Comparison of ENCODE assay signal across 8 cellular contexts in the genomic region with DNA sequence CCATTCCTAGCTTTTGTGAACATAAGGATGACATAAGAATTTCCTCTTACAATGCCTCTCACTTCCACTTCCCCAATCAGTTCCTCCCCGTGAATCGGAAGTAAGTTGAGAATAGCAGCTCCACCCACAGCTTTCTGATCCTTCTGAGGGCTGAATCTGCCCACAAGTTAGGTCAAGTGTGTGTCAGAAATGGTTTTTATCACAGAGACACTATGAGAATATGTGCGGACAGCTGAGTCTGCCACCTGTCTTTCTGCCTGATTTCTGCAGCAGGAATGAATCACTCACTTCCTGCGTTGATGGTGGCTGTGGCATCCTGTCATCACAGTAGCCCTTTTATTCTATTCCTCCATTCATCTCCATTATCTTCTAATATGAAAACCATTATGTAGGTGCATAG.
A peak's percentile ranks its signal among the peaks of the same experiment; 100 is the strongest.
DNase-seq lines count a peak whose midpoint lies in the region; ATAC-seq, FAIRE-seq and TF ChIP-seq lines count a peak whose summit lies in the region.

No MANE protein-coding gene starts in this region.

- FAIRE-seq in bronchial epithelial cell (lab: Jason Lieb, UNC), result peak; percentile 13

- peak overlapping the region; percentile 49 for H3K27ac ChIP-seq in osteoblast (ENCODE audit: low read depth, low read length)

- peaks cover 12% of the 10 kb centered on the region for H3K4me1 ChIP-seq in osteoblast (ENCODE audit: insufficient read depth, low read length)

- peak; percentile 9 for DNase-seq in AG08395 (ENCODE audit: low spot score)
- peak; percentile 63 for DNase-seq in NCI-H226
- peak; percentile 68 for DNase-seq in bronchial epithelial cell (ENCODE audit: low read depth)
- peak; percentile 65 for DNase-seq in osteoblast (ENCODE audit: insufficient read length, low spot score, missing footprints)
- DNase-seq in NCI-H2029 treated with DMSO at 0.1 percent for 48 hours (lab: John Stamatoyannopoulos, UW), result no peak
- no peak for DNase-seq in SHP77 treated with DMSO at 0.1 percent for 48 hours (lab: John Stamatoyannopoulos, UW)

- H3K79me2 ChIP-seq in osteoblast (ENCODE audit: insufficient read depth, low read length), result no peaks in the 10 kb centered on the region

- H3K4me3 ChIP-seq in bronchial epithelial cell (ENCODE audit: low read depth, low read length) (no peak overlapping the region), osteoblast (ENCODE audit: insufficient read depth, low read length) (no peak overlapping the region)

- H3K36me3 ChIP-seq in bronchial epithelial cell (ENCODE audit: control insufficient read depth, insufficient read depth, low read length) (no peaks in the 10 kb centered on the region), osteoblast (ENCODE audit: insufficient read depth, low read length) (no peaks in the 10 kb centered on the region)

- no peaks in the 10 kb centered on the region for H4K20me1 ChIP-seq in osteoblast (ENCODE audit: insufficient read depth, low read length)

- peak overlapping the region; percentile 1 for H3K4me2 ChIP-seq in osteoblast (ENCODE audit: insufficient read depth, low read length)

- ATAC-seq in GM18498 (IDR thresholded peaks at IDR 0.05; ENCODE audit: unreplicated experiment) (peak; percentile 97), HG02852 (IDR thresholded peaks at IDR 0.05; ENCODE audit: unreplicated experiment) (peak; percentile 85)

- H3K27me3 ChIP-seq in bronchial epithelial cell (ENCODE audit: control insufficient read depth, insufficient read depth, low read length) (no peaks in the 10 kb centered on the region), osteoblast (ENCODE audit: insufficient read depth, low read length) (no peaks in the 10 kb centered on the region)

- H3K9me3 ChIP-seq in osteoblast (ENCODE audit: low read depth, low read length), result no peaks in the 10 kb centered on the region

- no peak overlapping the region for H2AFZ ChIP-seq in osteoblast (ENCODE audit: low read length)

- TF ChIP-seq CTCF in bronchial epithelial cell (IDR thresholded peaks at IDR 0.05; ENCODE audit: insufficient read depth, low read length, severe bottlenecking), result peak; percentile 53
- TF ChIP-seq CTCF in osteoblast (IDR thresholded peaks at IDR 0.05; ENCODE audit: extremely low read depth, low read depth, low read length), result peak; percentile 47

Comparison
In these comparisons a context has a peak if more than half of its experiments do, and no peak if none do; other contexts are left out.
1. DNase-seq: peak in AG08395 (single experiment), NCI-H226 (single experiment), bronchial epithelial cell (single experiment) and osteoblast (single experiment); none in NCI-H2029 treated with DMSO at 0.1 percent for 48 hours (single experiment) and SHP77 treated with DMSO at 0.1 percent for 48 hours (single experiment).